In the genomic region with DNA sequence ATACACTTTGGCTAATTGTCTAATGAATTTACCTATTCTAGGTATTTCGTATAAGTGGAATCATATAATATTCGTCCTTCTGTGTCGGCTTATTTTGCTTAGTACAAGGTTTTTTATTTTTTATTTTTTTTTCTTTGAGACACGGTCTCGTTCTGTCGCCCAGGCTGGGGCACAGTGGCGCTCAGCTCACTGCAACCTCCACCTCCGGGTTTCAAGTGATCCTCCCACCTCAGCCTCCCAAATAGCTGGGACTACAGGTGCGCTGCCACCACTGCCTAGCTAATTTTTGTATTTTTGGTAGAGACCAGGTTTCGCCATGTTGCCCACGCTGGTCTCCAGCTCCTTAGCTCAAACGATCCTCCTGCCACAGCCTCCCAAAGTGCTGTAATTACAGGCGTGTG, we compare ENCODE assay signal across 9 cellular contexts. TPM values are rescaled to one million over a fixed set of nuclear protein-coding genes. Genes with fewer than 3 reads are reported as not detected.
DNase-seq lines count a peak whose midpoint lies in the region.
"Had no signal": no experiment of that assay in that cellular context is flagged by ENCODE, and none has a peak within 500 bp of the region (broad histone marks: within the 10 kb centered on the region; RNA-seq: fewer than 3 reads in every experiment).

No MANE protein-coding gene starts in this region.

- H3K4me1 ChIP-seq in subcutaneous abdominal adipose tissue (ENCODE audit: control insufficient read depth in 5 of 5, insufficient read depth in 5 of 5, low read length in 5 of 5) = peaks cover 0 to 49% (median 36%) of the 10 kb centered on the region in 5 donors

- DNase-seq in NCI-H1417 (lab: John Stamatoyannopoulos, UW) (peak in 2 of 3 experiments; percentile 48 to 67), NCI-H1417 treated with DMSO at 0.1 percent for 48 hours (lab: John Stamatoyannopoulos, UW) (no peak), immature natural killer cell (no peak), pons (ENCODE audit: low spot score) (no peak), NCI-H345 (lab: John Stamatoyannopoulos, UW) (no peak), activated gamma-delta T cell treated with Interleukin-2 at 50 U/mL for 16 hours (no peak)
- no peak for DNase-seq in activated T-helper 2 cell treated with anti-CD3 and anti-CD28 coated beads, Interferon-gamma antibody, Interleukin-2, Interleukin-4, amounts not matched to agents 10 μg/mL and 5 μg/mL and 100 μg/mL, durations not matched to agents 14 hours and 24 hours and 36 hours (ENCODE audit: low spot score)
- DNase-seq: 8988T had no signal

- H3K36me3 Mint-ChIP-seq in activated T-helper 2 cell treated with anti-CD3 and anti-CD28 coated beads, Interferon-gamma antibody, Interleukin-2, Interleukin-4, amounts not matched to agents 10 μg/mL and 5 μg/mL and 100 μg/mL, durations not matched to agents 14 hours and 24 hours and 36 hours (ENCODE audit: low read depth) = no peaks in the 10 kb centered on the region
- peaks cover 0 to 3% (median 0%) of the 10 kb centered on the region in 3 donors for H3K36me3 Mint-ChIP-seq in immature natural killer cell

- H3K9ac ChIP-seq in subcutaneous abdominal adipose tissue (ENCODE audit: low read length in 5 of 5) = peak overlapping the region; percentile 79 to 93 (median 89)

- no peaks in the 10 kb centered on the region for H3K9me3 ChIP-seq in subcutaneous abdominal adipose tissue (ENCODE audit: control insufficient read depth in 5 of 5, low read length in 5 of 5)

- peaks cover 57% of the 10 kb centered on the region for H3K4me1 Mint-ChIP-seq in activated T-helper 2 cell treated with anti-CD3 and anti-CD28 coated beads, Interferon-gamma antibody, Interleukin-2, Interleukin-4, amounts not matched to agents 10 μg/mL and 5 μg/mL and 100 μg/mL, durations not matched to agents 14 hours and 24 hours and 36 hours (ENCODE audit: low read depth)
- H3K4me1 Mint-ChIP-seq in immature natural killer cell = peaks cover 83 to 86% of the 10 kb centered on the region in 2 donors

- peak overlapping the region; percentile 98 for H3K27ac Mint-ChIP-seq in activated T-helper 2 cell treated with anti-CD3 and anti-CD28 coated beads, Interferon-gamma antibody, Interleukin-2, Interleukin-4, amounts not matched to agents 10 μg/mL and 5 μg/mL and 100 μg/mL, durations not matched to agents 14 hours and 24 hours and 36 hours
- H3K27ac Mint-ChIP-seq in immature natural killer cell = peak overlapping the region; percentile 95 to 100 (median 99)

- H3K27me3 Mint-ChIP-seq in activated T-helper 2 cell treated with anti-CD3 and anti-CD28 coated beads, Interferon-gamma antibody, Interleukin-2, Interleukin-4, amounts not matched to agents 10 μg/mL and 5 μg/mL and 100 μg/mL, durations not matched to agents 14 hours and 24 hours and 36 hours (ENCODE audit: low read depth) = no peaks in the 10 kb centered on the region
- H3K27me3 Mint-ChIP-seq in immature natural killer cell (ENCODE audit: low read depth in 3 of 3) = peaks cover 11 to 29% (median 22%) of the 10 kb centered on the region in 3 donors

- H3K4me3 ChIP-seq in subcutaneous abdominal adipose tissue (ENCODE audit: low read depth in 1 of 5, low read length in 5 of 5) = peak overlapping the region; percentile 61 to 80 (median 72)

- intact Hi-C loops in activated T-helper 2 cell treated with anti-CD3 and anti-CD28 coated beads, Interferon-gamma antibody, Interleukin-2, Interleukin-4, amounts not matched to agents 10 μg/mL and 5 μg/mL and 100 μg/mL, durations not matched to agents 14 hours and 24 hours and 36 hours (cut with micrococcal nuclease) = loop anchor here (2.0 kb wide), 1 partner anchor 31 kb away; no protein-coding TSS in a partner anchor

- H3K27me3 ChIP-seq in subcutaneous abdominal adipose tissue (ENCODE audit: control insufficient read depth in 5 of 5, insufficient read depth in 4 of 5, low read length in 5 of 5) = no peaks in the 10 kb centered on the region

- peak overlapping the region; percentile 90 for H3K4me3 Mint-ChIP-seq in activated T-helper 2 cell treated with anti-CD3 and anti-CD28 coated beads, Interferon-gamma antibody, Interleukin-2, Interleukin-4, amounts not matched to agents 10 μg/mL and 5 μg/mL and 100 μg/mL, durations not matched to agents 14 hours and 24 hours and 36 hours (ENCODE audit: low read depth)
- H3K4me3 Mint-ChIP-seq in immature natural killer cell = peak overlapping the region; percentile 87 to 96 (median 91)

- no peaks in the 10 kb centered on the region for H3K36me3 ChIP-seq in subcutaneous abdominal adipose tissue (ENCODE audit: control insufficient read depth in 5 of 5, insufficient read depth in 5 of 5, low read length in 5 of 5)

- H3K9me3 Mint-ChIP-seq in activated T-helper 2 cell treated with anti-CD3 and anti-CD28 coated beads, Interferon-gamma antibody, Interleukin-2, Interleukin-4, amounts not matched to agents 10 μg/mL and 5 μg/mL and 100 μg/mL, durations not matched to agents 14 hours and 24 hours and 36 hours = no peaks in the 10 kb centered on the region
- no peaks in the 10 kb centered on the region for H3K9me3 Mint-ChIP-seq in immature natural killer cell

- H3K27ac ChIP-seq in subcutaneous abdominal adipose tissue (ENCODE audit: low read depth, low read length) = peak overlapping the region; percentile 100

RNA-seq across cellular contexts. Expression of gene PCBP1, which starts 38.2 kb away (rescaled TPM):
- total RNA-seq in activated T-helper 2 cell treated with anti-CD3 and anti-CD28 coated beads, Interferon-gamma antibody, Interleukin-2, Interleukin-4, amounts not matched to agents 10 μg/mL and 5 μg/mL and 100 μg/mL, durations not matched to agents 14 hours and 24 hours and 36 hours = 433 and 442 TPM in 2 replicates
- 100 to 1,000 TPM; 184 to 233 (median 232) TPM for polyA plus RNA-seq in immature natural killer cell

Comparison
In these comparisons a context has a peak if more than half of its experiments do, and no peak if none do; other contexts are left out.
1. DNase-seq: peak in NCI-H1417 (2 of 3); none in NCI-H1417 treated with DMSO at 0.1 percent for 48 hours (single experiment), activated T-helper 2 cell treated with anti-CD3 and anti-CD28 coated beads, Interferon-gamma antibody, Interleukin-2, Interleukin-4, amounts not matched to agents 10 μg/mL and 5 μg/mL and 100 μg/mL, durations not matched to agents 14 hours and 24 hours and 36 hours (single experiment), immature natural killer cell (0 of 3), pons (single experiment), NCI-H345 (single experiment) and activated gamma-delta T cell treated with Interleukin-2 at 50 U/mL for 16 hours (single experiment).